Comparison of ENCODE assay signal across 8 cellular contexts in the genomic region with DNA sequence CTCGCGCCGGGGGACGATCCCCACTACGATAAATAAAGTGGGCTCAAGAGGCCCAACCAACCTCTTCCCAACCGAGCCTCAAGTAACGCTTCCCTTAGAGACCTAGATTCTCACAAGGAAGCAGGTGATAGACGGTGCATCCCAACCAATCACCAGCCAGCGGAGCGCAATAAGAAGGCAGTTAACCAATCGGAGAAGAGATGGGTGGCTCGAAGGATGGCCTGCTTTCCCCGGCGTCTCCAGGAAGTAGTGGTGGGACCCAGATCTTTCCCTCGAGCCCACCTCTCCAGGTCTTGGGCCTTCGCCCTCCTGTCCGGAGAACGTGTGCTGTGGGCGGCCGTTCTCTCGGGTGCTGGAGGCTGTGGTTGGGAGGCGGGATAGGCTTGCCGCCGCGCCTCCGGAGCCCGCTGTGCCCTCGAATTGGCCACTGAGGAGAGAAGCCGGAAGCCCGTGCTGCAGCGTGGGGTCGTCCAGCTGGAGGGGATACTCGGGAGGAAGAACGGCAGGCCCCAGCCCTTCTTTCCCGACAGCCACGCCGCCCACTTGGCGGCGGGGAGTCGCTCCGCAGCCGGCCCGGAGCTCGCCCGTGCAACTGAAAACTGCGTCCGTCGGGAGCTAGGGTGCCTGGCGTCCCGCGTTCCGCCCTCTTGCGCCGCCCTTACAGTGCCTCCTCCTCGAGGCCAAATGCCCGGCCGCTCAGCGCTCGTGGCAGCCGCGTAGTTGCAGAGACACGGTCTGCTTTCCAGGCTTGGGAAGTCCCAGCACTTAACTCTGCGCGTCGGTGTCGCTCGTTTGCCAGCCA. TPM values are rescaled to one million over a fixed set of nuclear protein-coding genes. Genes with fewer than 3 reads are reported as not detected.
A peak's percentile ranks its signal among the peaks of the same experiment; 100 is the strongest.
DNase-seq lines count a peak whose midpoint lies in the region; ATAC-seq and TF ChIP-seq lines count a peak whose summit lies in the region.

A gene (minus strand): TSS at position 594 of the 802 bp plus-strand sequence. CDS start 2,665 bp downstream, outside the sequence.

- H3K27ac ChIP-seq in angular gyrus (ENCODE audit: low read depth, low read length) (peak within 1 kb of the TSS; percentile 96), prostate gland (peak within 1 kb of the TSS; percentile 92 to 93), urinary bladder (ENCODE audit: low read depth) (peak within 1 kb of the TSS; percentile 97)

- peak; percentile 98 for ATAC-seq in GM18498 (IDR thresholded peaks at IDR 0.05; ENCODE audit: unreplicated experiment)
- peak; percentile 95 for ATAC-seq in HG02938 (IDR thresholded peaks at IDR 0.05; ENCODE audit: unreplicated experiment)
- peak; percentile 99 for ATAC-seq in left ventricle myocardium superior

- peak in 2 of 4 experiments; percentile 12 to 29 for TF ChIP-seq CTCF in prostate gland (IDR thresholded peaks at IDR 0.05)

- H3K36me3 ChIP-seq in prostate gland, result peaks cover 0 to 3% of the 10 kb centered on the region in 2 donors
- H3K36me3 ChIP-seq in urinary bladder (ENCODE audit: insufficient read depth), result no peaks in the 10 kb centered on the region

- intact Hi-C loops in left ventricle myocardium superior (cut with micrococcal nuclease) (no loop called here), prostate gland (cut with DNase I) (loop anchor here (2.0 kb wide), 1 partner anchor 33 kb away; a partner anchor contains a TSS)

- H3K4me1 ChIP-seq in prostate gland (replicated peaks) (peaks cover 5% of the 10 kb centered on the region), urinary bladder (ENCODE audit: insufficient read depth) (no peaks in the 10 kb centered on the region)

- peak; percentile 61 for TF ChIP-seq POLR2A in prostate gland (IDR thresholded peaks at IDR 0.05)

- H3K27me3 ChIP-seq in prostate gland (replicated peaks; ENCODE audit: insufficient read depth), result no peaks in the 10 kb centered on the region

- DNase-seq in NCI-H187 (lab: John Stamatoyannopoulos, UW) (peak; percentile 59 to 81), T-helper 2 cell (peak; percentile 60 to 97 (median 82)), left ventricle myocardium superior (peak; percentile 92), prostate gland (ENCODE audit: low spot score) (peak; percentile 98)

- WGBS in prostate gland, result under 1% methylated on average over 66 of the region's 67 CpGs
- under 1% methylated on average over 67 of the region's 67 CpGs for WGBS in urinary bladder

- H3K9me3 ChIP-seq in prostate gland, result no peaks in the 10 kb centered on the region

- peak within 1 kb of the TSS; percentile 99 for H3K4me3 ChIP-seq in prostate gland
- peak within 1 kb of the TSS; percentile 91 for H3K4me3 ChIP-seq in urinary bladder (ENCODE audit: low read depth, low read length)

RNA-seq across cellular contexts. Expression of the gene that starts here (rescaled TPM):
- total RNA-seq in left ventricle myocardium superior (19.2 TPM), prostate gland (10 to 100 TPM; 22.4 to 28.2 TPM), urinary bladder (32.4 TPM)
- 19.5 TPM for polyA plus RNA-seq in urinary bladder

Comparison
In these comparisons a context has a peak if more than half of its experiments do, and no peak if none do; other contexts are left out.
1. Peak in every context shown above with its lines: DNase-seq, ATAC-seq, H3K4me3 ChIP-seq and H3K27ac ChIP-seq.